In the genomic region with DNA sequence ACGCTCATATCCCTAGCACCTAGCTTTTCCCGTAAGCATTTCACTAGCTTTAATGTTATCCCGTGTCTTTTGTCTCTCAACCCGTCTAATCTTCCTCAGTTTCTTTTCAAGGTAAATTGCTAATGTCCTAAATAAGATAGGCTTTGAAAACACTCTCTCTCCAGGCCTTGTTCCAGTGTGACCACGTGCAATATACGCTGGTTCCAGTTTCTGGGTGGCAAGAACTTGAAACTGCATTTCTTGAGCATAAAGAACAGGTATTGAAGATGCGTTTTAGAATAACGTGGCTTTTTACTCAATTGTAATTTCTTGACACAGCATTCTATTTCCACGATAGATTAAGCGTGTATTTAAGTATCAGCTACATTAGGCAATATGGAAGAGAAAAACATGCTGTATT, we compare ENCODE assay signal across 2 cellular contexts.
TF ChIP-seq lines count a peak whose summit lies in the region.

No MANE protein-coding gene starts in this region.

TF ChIP-seq in SK-N-SH, 30 proteins besides CTCF, POLR2A, EP300 and RAD21 (continued from another document):
- TF ChIP-seq, protein P1, sequence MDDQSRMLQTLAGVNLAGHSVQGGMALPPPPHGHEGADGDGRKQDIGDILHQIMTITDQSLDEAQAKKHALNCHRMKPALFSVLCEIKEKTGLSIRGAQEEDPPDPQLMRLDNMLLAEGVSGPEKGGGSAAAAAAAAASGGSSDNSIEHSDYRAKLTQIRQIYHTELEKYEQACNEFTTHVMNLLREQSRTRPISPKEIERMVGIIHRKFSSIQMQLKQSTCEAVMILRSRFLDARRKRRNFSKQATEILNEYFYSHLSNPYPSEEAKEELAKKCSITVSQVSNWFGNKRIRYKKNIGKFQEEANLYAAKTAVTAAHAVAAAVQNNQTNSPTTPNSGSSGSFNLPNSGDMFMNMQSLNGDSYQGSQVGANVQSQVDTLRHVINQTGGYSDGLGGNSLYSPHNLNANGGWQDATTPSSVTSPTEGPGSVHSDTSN (IDR thresholded peaks at IDR 0.05) = no peak
- no peak for TF ChIP-seq TEAD4 (IDR thresholded peaks at IDR 0.05; ENCODE audit: borderline replicate concordance, insufficient read depth)
- TF ChIP-seq, protein P2, sequence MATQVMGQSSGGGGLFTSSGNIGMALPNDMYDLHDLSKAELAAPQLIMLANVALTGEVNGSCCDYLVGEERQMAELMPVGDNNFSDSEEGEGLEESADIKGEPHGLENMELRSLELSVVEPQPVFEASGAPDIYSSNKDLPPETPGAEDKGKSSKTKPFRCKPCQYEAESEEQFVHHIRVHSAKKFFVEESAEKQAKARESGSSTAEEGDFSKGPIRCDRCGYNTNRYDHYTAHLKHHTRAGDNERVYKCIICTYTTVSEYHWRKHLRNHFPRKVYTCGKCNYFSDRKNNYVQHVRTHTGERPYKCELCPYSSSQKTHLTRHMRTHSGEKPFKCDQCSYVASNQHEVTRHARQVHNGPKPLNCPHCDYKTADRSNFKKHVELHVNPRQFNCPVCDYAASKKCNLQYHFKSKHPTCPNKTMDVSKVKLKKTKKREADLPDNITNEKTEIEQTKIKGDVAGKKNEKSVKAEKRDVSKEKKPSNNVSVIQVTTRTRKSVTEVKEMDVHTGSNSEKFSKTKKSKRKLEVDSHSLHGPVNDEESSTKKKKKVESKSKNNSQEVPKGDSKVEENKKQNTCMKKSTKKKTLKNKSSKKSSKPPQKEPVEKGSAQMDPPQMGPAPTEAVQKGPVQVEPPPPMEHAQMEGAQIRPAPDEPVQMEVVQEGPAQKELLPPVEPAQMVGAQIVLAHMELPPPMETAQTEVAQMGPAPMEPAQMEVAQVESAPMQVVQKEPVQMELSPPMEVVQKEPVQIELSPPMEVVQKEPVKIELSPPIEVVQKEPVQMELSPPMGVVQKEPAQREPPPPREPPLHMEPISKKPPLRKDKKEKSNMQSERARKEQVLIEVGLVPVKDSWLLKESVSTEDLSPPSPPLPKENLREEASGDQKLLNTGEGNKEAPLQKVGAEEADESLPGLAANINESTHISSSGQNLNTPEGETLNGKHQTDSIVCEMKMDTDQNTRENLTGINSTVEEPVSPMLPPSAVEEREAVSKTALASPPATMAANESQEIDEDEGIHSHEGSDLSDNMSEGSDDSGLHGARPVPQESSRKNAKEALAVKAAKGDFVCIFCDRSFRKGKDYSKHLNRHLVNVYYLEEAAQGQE (IDR thresholded peaks at IDR 0.05; ENCODE audit: low read depth, low read length) = no peak
- no peak for TF ChIP-seq SMC3 (IDR thresholded peaks at IDR 0.05; ENCODE audit: low read depth, low read length)

TF ChIP-seq in SK-N-SH treated with all-trans-retinoic acid at 6 μM for 48 hours, 23 proteins besides CTCF, POLR2A, EP300 and RAD21 (continued from another document):
- TF ChIP-seq, protein P3, sequence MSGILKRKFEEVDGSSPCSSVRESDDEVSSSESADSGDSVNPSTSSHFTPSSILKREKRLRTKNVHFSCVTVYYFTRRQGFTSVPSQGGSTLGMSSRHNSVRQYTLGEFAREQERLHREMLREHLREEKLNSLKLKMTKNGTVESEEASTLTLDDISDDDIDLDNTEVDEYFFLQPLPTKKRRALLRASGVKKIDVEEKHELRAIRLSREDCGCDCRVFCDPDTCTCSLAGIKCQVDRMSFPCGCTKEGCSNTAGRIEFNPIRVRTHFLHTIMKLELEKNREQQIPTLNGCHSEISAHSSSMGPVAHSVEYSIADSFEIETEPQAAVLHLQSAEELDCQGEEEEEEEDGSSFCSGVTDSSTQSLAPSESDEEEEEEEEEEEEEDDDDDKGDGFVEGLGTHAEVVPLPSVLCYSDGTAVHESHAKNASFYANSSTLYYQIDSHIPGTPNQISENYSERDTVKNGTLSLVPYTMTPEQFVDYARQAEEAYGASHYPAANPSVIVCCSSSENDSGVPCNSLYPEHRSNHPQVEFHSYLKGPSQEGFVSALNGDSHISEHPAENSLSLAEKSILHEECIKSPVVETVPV (CRISPR knock-in tag; IDR thresholded peaks at IDR 0.05) = no peak
- no peak for TF ChIP-seq ARNTL (CRISPR knock-in tag; IDR thresholded peaks at IDR 0.05; ENCODE audit: borderline replicate concordance, low read depth)
- TF ChIP-seq RARB (CRISPR knock-in tag; IDR thresholded peaks at IDR 0.05) = no peak
- no peak for TF ChIP-seq PPARA (CRISPR knock-in tag; IDR thresholded peaks at IDR 0.05; ENCODE audit: borderline replicate concordance)
- TF ChIP-seq ZNF70 (CRISPR knock-in tag; IDR thresholded peaks at IDR 0.05) = no peak
- no peak for TF ChIP-seq BACH2 (CRISPR knock-in tag; IDR thresholded peaks at IDR 0.05; ENCODE audit: borderline replicate concordance)
- no peak for TF ChIP-seq ZC3H10 (CRISPR knock-in tag; IDR thresholded peaks at IDR 0.05)
- TF ChIP-seq ESRRG (CRISPR knock-in tag; IDR thresholded peaks at IDR 0.05) = no peak
- TF ChIP-seq TOX (CRISPR knock-in tag; IDR thresholded peaks at IDR 0.05; ENCODE audit: borderline replicate concordance) = no peak
- TF ChIP-seq, protein P4, sequence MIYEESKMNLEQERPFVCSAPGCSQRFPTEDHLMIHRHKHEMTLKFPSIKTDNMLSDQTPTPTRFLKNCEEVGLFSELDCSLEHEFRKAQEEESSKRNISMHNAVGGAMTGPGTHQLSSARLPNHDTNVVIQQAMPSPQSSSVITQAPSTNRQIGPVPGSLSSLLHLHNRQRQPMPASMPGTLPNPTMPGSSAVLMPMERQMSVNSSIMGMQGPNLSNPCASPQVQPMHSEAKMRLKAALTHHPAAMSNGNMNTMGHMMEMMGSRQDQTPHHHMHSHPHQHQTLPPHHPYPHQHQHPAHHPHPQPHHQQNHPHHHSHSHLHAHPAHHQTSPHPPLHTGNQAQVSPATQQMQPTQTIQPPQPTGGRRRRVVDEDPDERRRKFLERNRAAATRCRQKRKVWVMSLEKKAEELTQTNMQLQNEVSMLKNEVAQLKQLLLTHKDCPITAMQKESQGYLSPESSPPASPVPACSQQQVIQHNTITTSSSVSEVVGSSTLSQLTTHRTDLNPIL (CRISPR knock-in tag; IDR thresholded peaks at IDR 0.05; ENCODE audit: low read depth) = no peak
- TF ChIP-seq ZNF565 (CRISPR knock-in tag; conservative IDR thresholded peaks at IDR 0.05; ENCODE audit: low read depth) = no peak
